32 cellular contexts compared by ENCODE assay signal in the genomic region with DNA sequence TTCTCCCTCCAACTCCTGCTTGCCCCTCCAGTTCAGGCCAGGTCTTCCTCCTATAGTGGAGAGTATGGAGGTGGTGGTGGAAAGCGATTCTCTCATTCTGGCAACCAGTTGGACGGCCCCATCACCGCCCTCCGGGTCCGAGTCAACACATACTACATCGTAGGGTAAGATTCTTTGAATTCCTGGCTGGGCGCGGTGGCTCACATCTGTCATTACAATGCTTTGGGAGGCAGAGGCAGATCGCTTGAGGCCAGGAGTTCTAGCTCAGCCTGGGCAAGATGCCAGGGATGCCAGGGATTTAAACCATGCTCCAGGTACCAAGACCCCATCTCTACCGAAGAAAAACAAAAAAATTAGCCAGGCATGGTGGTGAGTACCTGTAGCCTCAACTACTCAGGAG. TPM values are rescaled to one million over a fixed set of nuclear protein-coding genes. Genes with fewer than 3 reads are reported as not detected.
DNase-seq lines count a peak whose midpoint lies in the region; ATAC-seq and TF ChIP-seq lines count a peak whose summit lies in the region.
"Had no signal": no experiment of that assay in that cellular context is flagged by ENCODE, and none has a peak within 500 bp of the region (broad histone marks: within the 10 kb centered on the region; RNA-seq: fewer than 3 reads in every experiment).

No MANE protein-coding gene starts in this region.

- H3K27me3 ChIP-seq in MG63 (peaks cover 6% of the 10 kb centered on the region; the same call in 1 of the 2 replicates), colonic mucosa (no peaks in the 10 kb centered on the region)
- no peaks in the 10 kb centered on the region for H3K27me3 ChIP-seq in effector memory CD4-positive, alpha-beta T cell (replicated peaks; ENCODE audit: control insufficient read depth, insufficient read depth, low read length, poor library complexity, severe bottlenecking)
- H3K27me3 ChIP-seq: BLaER1 treated with 17β-estradiol and CSF1 and Interleukin-3, amounts not matched to agents 10 nM and 100 nM; pancreas; right atrium auricular region had no signal

- intact Hi-C loops in Calu3 (cut with micrococcal nuclease; ENCODE audit: unreplicated experiment) (no loop called here), colonic mucosa (cut with DNase I) (no loop called here)

- no peak for TF ChIP-seq CTCF in Calu3 (IDR thresholded peaks at IDR 0.05; ENCODE audit: unreplicated experiment)
- TF ChIP-seq CTCF in colonic mucosa (IDR thresholded peaks at IDR 0.05) = no peak
- no peak for TF ChIP-seq CTCF in mesothelial cell of epicardium (IDR thresholded peaks at IDR 0.05; ENCODE audit: unreplicated experiment)
- TF ChIP-seq CTCF in GM13977 (IDR thresholded peaks at IDR 0.05; ENCODE audit: extremely low read depth, insufficient read depth, missing control alignments) = no peak

- H3K9me3 Mint-ChIP-seq in Calu3 (ENCODE audit: low read depth, unreplicated experiment) (no peaks in the 10 kb centered on the region), mesothelial cell of epicardium (no peaks in the 10 kb centered on the region)
- H3K9me3 Mint-ChIP-seq: activated naive CD4-positive, alpha-beta T cell treated with anti-CD3 and anti-CD28 coated beads, Interleukin-2, amount 50 U/mL, for 72 hours; natural killer cell treated with Interleukin-12 subunit alpha and Interleukin-12 subunit beta and Interleukin-15 and Interleukin-18, amount 100 ng/mL, for 72 hours; stimulated activated memory B cell treated with anti-CD40 and anti-IgM and Interleukin-4, amounts not matched to agents 10 μg/mL and 1 μg/mL and 100 μg/mL, for 72 hours had no signal

- H3K4me1 Mint-ChIP-seq in Calu3 (ENCODE audit: low read depth, unreplicated experiment) (peaks cover 53% of the 10 kb centered on the region), mesothelial cell of epicardium (peaks cover 56% of the 10 kb centered on the region)

- no peaks in the 10 kb centered on the region for H3K36me3 Mint-ChIP-seq in Calu3 (ENCODE audit: insufficient read depth, unreplicated experiment)
- no peaks in the 10 kb centered on the region for H3K36me3 Mint-ChIP-seq in mesothelial cell of epicardium
- H3K36me3 Mint-ChIP-seq: activated naive CD4-positive, alpha-beta T cell treated with anti-CD3 and anti-CD28 coated beads, Interleukin-2, amount 50 U/mL, for 72 hours; natural killer cell treated with Interleukin-12 subunit alpha and Interleukin-12 subunit beta and Interleukin-15 and Interleukin-18, amount 100 ng/mL, for 72 hours; stimulated activated memory B cell treated with anti-CD40 and anti-IgM and Interleukin-4, amounts not matched to agents 10 μg/mL and 1 μg/mL and 100 μg/mL, for 72 hours had no signal

- H3K27ac Mint-ChIP-seq in Calu3 (ENCODE audit: unreplicated experiment) (no peak overlapping the region), mesothelial cell of epicardium (peak overlapping the region; percentile 95)
- H3K27ac Mint-ChIP-seq: activated naive CD4-positive, alpha-beta T cell treated with anti-CD3 and anti-CD28 coated beads, Interleukin-2, amount 50 U/mL, for 72 hours; natural killer cell treated with Interleukin-12 subunit alpha and Interleukin-12 subunit beta and Interleukin-15 and Interleukin-18, amount 100 ng/mL, for 72 hours; stimulated activated memory B cell treated with anti-CD40 and anti-IgM and Interleukin-4, amounts not matched to agents 10 μg/mL and 1 μg/mL and 100 μg/mL, for 72 hours had no signal

- H3K4me3 ChIP-seq in MG63 (no peak overlapping the region), colonic mucosa (no peak overlapping the region)
- H3K4me3 ChIP-seq in effector memory CD4-positive, alpha-beta T cell (ENCODE audit: insufficient read depth, low read depth, low read length, poor library complexity, severe bottlenecking) = no peak overlapping the region
- H3K4me3 ChIP-seq: BLaER1 treated with 17β-estradiol and CSF1 and Interleukin-3, amounts not matched to agents 10 nM and 100 nM; pancreas; right atrium auricular region had no signal

- H3K4me3 Mint-ChIP-seq in Calu3 (ENCODE audit: low read depth, unreplicated experiment) (no peak overlapping the region), mesothelial cell of epicardium (no peak overlapping the region)
- H3K4me3 Mint-ChIP-seq: natural killer cell treated with Interleukin-12 subunit alpha and Interleukin-12 subunit beta and Interleukin-15 and Interleukin-18, amount 100 ng/mL, for 72 hours; stimulated activated memory B cell treated with anti-CD40 and anti-IgM and Interleukin-4, amounts not matched to agents 10 μg/mL and 1 μg/mL and 100 μg/mL, for 72 hours had no signal

- DNase-seq in Calu3 (peak; percentile 49), MG63 (peak; percentile 43), colonic mucosa (no peak), mesothelial cell of epicardium (ENCODE audit: low spot score in 2 of 2, unreplicated experiment in 2 of 2) (peak; percentile 37 to 62), GM13977 (ENCODE audit: low spot score) (no peak), NCI-H526 treated with DMSO at 0.1 percent for 48 hours (lab: John Stamatoyannopoulos, UW) (no peak)
- DNase-seq in effector memory CD4-positive, alpha-beta T cell = no peak
- DNase-seq: activated CD4-positive, alpha-beta T cell treated with anti-CD3 and anti-CD28 coated beads, Interleukin-2, amount 50 U/mL, for 4 hours; activated CD4-positive, CD25-positive, alpha-beta regulatory T cell; activated CD8-positive, alpha-beta memory T cell treated with anti-CD3 and anti-CD28 coated beads, Interleukin-2, amount 50 U/mL, for 4 hours; aorta; caudate nucleus; COR-L47; head of caudate nucleus; KBM-7; NCI-H1930; NCI-H345; NCI-H82; SHP77; stimulated activated CD4-positive, alpha-beta T cell treated with anti-CD3 and anti-CD28 coated beads, Interleukin-4, amount 100 ng/mL, for 1 hour; T1000 had no signal

- BruUV-seq in Calu3 (replicated peaks; lab: Mats Ljungman, UMichigan) = no TSS peak

- in situ Hi-C loops in GM13977 (cut with MboI; ENCODE audit: low pct_unique_long_range_greater_than_20kb, low sequenced_read_pairs, unreplicated experiment) = no loop called here

- H3K9me3 ChIP-seq in MG63 (no peaks in the 10 kb centered on the region), colonic mucosa (no peaks in the 10 kb centered on the region)
- no peaks in the 10 kb centered on the region for H3K9me3 ChIP-seq in effector memory CD4-positive, alpha-beta T cell (ENCODE audit: control insufficient read depth, low read length)
- H3K9me3 ChIP-seq: BLaER1 treated with 17β-estradiol and CSF1 and Interleukin-3, amounts not matched to agents 10 nM and 100 nM; pancreas; right atrium auricular region had no signal

- peak overlapping the region; percentile 33 for H3K27ac ChIP-seq in colonic mucosa
- H3K27ac ChIP-seq in effector memory CD4-positive, alpha-beta T cell (ENCODE audit: insufficient read depth, low read length, poor library complexity, severe bottlenecking) = no peak overlapping the region
- H3K27ac ChIP-seq: BLaER1 treated with 17β-estradiol and CSF1 and Interleukin-3, amounts not matched to agents 10 nM and 100 nM; pancreas; right atrium auricular region had no signal

- no peaks in the 10 kb centered on the region for H3K4me1 ChIP-seq in colonic mucosa
- H3K4me1 ChIP-seq in effector memory CD4-positive, alpha-beta T cell (ENCODE audit: control insufficient read depth, insufficient read depth, low read length, poor library complexity, severe bottlenecking) = no peaks in the 10 kb centered on the region
- H3K4me1 ChIP-seq: pancreas, right atrium auricular region had no signal

- CTCF ChIA-PET in Calu3 (lab: Charles Lee) = interaction anchor here (0.6 kb wide), 1 partner anchor 1220 kb away, joined by 3 read pairs; no protein-coding TSS in a partner anchor

- H3K9ac ChIP-seq in colonic mucosa (ENCODE audit: low read depth in 2 of 2, low read length in 2 of 2) = no peak overlapping the region
- H3K9ac ChIP-seq: BLaER1 treated with 17β-estradiol and CSF1 and Interleukin-3, amounts not matched to agents 10 nM and 100 nM had no signal

- no peak for ATAC-seq in HG02938 (IDR thresholded peaks at IDR 0.05; ENCODE audit: unreplicated experiment)
- ATAC-seq: activated naive CD4-positive, alpha-beta T cell treated with anti-CD3 and anti-CD28 coated beads, Interleukin-2, amount 50 U/mL, for 72 hours; left lobe of liver; natural killer cell treated with Interleukin-12 subunit alpha and Interleukin-12 subunit beta and Interleukin-15 and Interleukin-18, amount 100 ng/mL, for 72 hours; stimulated activated memory B cell treated with anti-CD40 and anti-IgM and Interleukin-4, amounts not matched to agents 10 μg/mL and 1 μg/mL and 100 μg/mL, for 72 hours had no signal

- no peaks in the 10 kb centered on the region for H3K36me3 ChIP-seq in MG63
- no peaks in the 10 kb centered on the region for H3K36me3 ChIP-seq in colonic mucosa
- no peaks in the 10 kb centered on the region for H3K36me3 ChIP-seq in effector memory CD4-positive, alpha-beta T cell (ENCODE audit: control insufficient read depth, insufficient read depth, low read length)
- H3K36me3 ChIP-seq: BLaER1 treated with 17β-estradiol and CSF1 and Interleukin-3, amounts not matched to agents 10 nM and 100 nM; pancreas; right atrium auricular region had no signal

- H3K27me3 Mint-ChIP-seq in Calu3 (ENCODE audit: unreplicated experiment) (peaks cover 14% of the 10 kb centered on the region), mesothelial cell of epicardium (ENCODE audit: low read depth) (no peaks in the 10 kb centered on the region)
- H3K27me3 Mint-ChIP-seq: stimulated activated memory B cell treated with anti-CD40 and anti-IgM and Interleukin-4, amounts not matched to agents 10 μg/mL and 1 μg/mL and 100 μg/mL, for 72 hours had no signal

RNA-seq across cellular contexts. Expression of gene ZG16, which starts 1.4 kb away (rescaled TPM):
- total RNA-seq in Calu3 (2022) = not detected in 2 replicates
- total RNA-seq in MG63 (2014; rRNA removed; shearing (Covaris generic); ENCODE audit: low replicate concordance) = not detected in 2 replicates
- 100 to 1,000 TPM; 280 to 758 TPM for total RNA-seq in colonic mucosa
- 0.11 to 0.20 TPM (median 0.20 TPM) in 3 replicates for total RNA-seq in mesothelial cell of epicardium
- total RNA-seq: activated naive CD4-positive, alpha-beta T cell treated with anti-CD3 and anti-CD28 coated beads, Interleukin-2, amount 50 U/mL, for 72 hours; dermis microvascular lymphatic vessel endothelial cell; endothelial cell of umbilical vein; natural killer cell treated with Interleukin-12 subunit alpha and Interleukin-12 subunit beta and Interleukin-15 and Interleukin-18, amount 100 ng/mL, for 72 hours; right atrium auricular region; temporal lobe had no signal

RNA-seq across cellular contexts. Expression of gene KIF22, which starts 11.1 kb away (rescaled TPM):
- total RNA-seq in Calu3 (2022) (130 and 134 TPM in 2 replicates), colonic mucosa (100 to 1,000 TPM in 1 of 2 donors, 10 to 100 TPM in 1; 60.7 to 150 TPM), mesothelial cell of epicardium (72.6 to 78.3 TPM (median 76.9 TPM) in 3 replicates)
- total RNA-seq in MG63 (2014; rRNA removed; shearing (Covaris generic); ENCODE audit: low replicate concordance) = 74.9 and 134 TPM in 2 replicates

RNA-seq across cellular contexts. Expression of gene MAZ, which starts 26.9 kb away (rescaled TPM):
- total RNA-seq in Calu3 (2022) = 230 and 257 TPM in 2 replicates
- 331 and 420 TPM in 2 replicates for total RNA-seq in MG63 (2014; rRNA removed; shearing (Covaris generic); ENCODE audit: low replicate concordance)
- total RNA-seq in colonic mucosa = 100 to 1,000 TPM; 286 to 441 TPM
- total RNA-seq in mesothelial cell of epicardium = 345 to 360 TPM (median 349 TPM) in 3 replicates

RNA-seq across cellular contexts. Expression of gene PRRT2, which starts 32.5 kb away (rescaled TPM):
- total RNA-seq in Calu3 (2022) (0.78 and 1.8 TPM in 2 replicates), colonic mucosa (1 to 10 TPM; 1.4 to 1.7 TPM), mesothelial cell of epicardium (24.6 to 25.5 TPM (median 24.7 TPM) in 3 replicates)
- total RNA-seq in MG63 (2014; rRNA removed; shearing (Covaris generic); ENCODE audit: low replicate concordance) = not detected in 2 replicates
- total RNA-seq: dermis microvascular lymphatic vessel endothelial cell had no signal

RNA-seq across cellular contexts. Expression of gene C16orf54, which starts 33.7 kb away (rescaled TPM):
- not detected in 2 replicates for total RNA-seq in Calu3 (2022)
- not detected in 2 replicates for total RNA-seq in MG63 (2014; rRNA removed; shearing (Covaris generic); ENCODE audit: low replicate concordance)
- 1 to 10 TPM; 1.7 TPM for total RNA-seq in colonic mucosa
- total RNA-seq in mesothelial cell of epicardium = not detected in 3 replicates
- total RNA-seq: dermis microvascular lymphatic vessel endothelial cell, endothelial cell of umbilical vein, temporal lobe had no signal

Comparison
In these comparisons a context has a peak if more than half of its experiments do, and no peak if none do; other contexts are left out.
1. DNase-seq: peak in Calu3 (single experiment), MG63 (single experiment) and mesothelial cell of epicardium (2 of 2); none in colonic mucosa (single experiment), GM13977 (single experiment), NCI-H526 treated with DMSO at 0.1 percent for 48 hours (single experiment) and effector memory CD4-positive, alpha-beta T cell (0 of 3).
2. RNA of gene ZG16, which starts 1.4 kb away (total RNA-seq): 280 to 758 TPM in colonic mucosa; 0.11 to 0.20 TPM in mesothelial cell of epicardium, not detected in Calu3 and not detected in MG63; every median in the first group is over 100 times any median in the second.